Comparison of ENCODE assay signal across 8 cellular contexts in the genomic region with DNA sequence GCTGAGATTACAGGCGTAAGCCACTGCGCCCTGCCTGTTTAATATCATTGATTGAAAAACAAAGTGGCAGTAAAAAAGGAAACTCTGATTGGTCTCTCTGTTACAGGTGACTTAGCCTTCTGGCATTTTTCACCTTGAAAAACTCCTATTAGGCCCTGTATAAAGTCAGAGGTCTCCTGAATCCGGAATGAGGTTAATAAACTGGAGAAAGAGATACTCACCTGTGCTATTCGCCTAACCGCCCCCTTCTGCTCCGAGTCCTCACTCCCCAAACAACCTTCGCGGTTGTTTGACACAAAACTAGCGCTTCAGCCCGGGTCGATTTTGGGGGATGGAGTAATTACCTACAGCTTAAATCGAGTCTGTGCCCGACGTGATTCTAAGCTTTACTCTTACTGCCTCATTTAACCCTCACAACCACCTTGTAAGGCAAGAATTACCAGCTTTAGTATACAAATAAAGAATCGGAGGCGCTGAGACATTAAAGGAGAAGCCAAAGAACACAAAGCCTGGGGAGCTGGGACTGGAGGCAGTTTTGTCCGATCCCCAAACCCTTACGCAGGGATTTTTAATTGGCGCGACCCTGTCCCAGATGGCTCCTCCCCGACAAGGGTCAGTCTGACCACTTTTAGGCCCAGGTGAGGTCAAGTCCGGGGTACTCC. TPM values are rescaled to one million over a fixed set of nuclear protein-coding genes. Genes with fewer than 3 reads are reported as not detected.
A peak's percentile ranks its signal among the peaks of the same experiment; 100 is the strongest.
DNase-seq lines count a peak whose midpoint lies in the region; ATAC-seq, FAIRE-seq and TF ChIP-seq lines count a peak whose summit lies in the region.

No MANE protein-coding gene starts in this region.

- WGBS in A549 (ENCODE audit: missing lambda C conversion rate): 31% methylated on average over 22 of the region's 22 CpGs
- WGBS in HUES64: 10% methylated on average over 22 of the region's 22 CpGs

- no peak for TF ChIP-seq POLR2A in A549 (IDR thresholded peaks at IDR 0.05; ENCODE audit: low read length)

- H3K27ac Mint-ChIP-seq in central memory CD8-positive, alpha-beta T cell (ENCODE audit: low read depth): peak overlapping the region; percentile 94
- H3K27ac Mint-ChIP-seq in mesothelial cell of epicardium: peak overlapping the region; percentile 98

- no peak; a peak in 1 of 6 replicates for ATAC-seq in A549
- ATAC-seq in central memory CD8-positive, alpha-beta T cell (replicated peaks; ENCODE audit: extremely low read depth, poor library complexity, severe bottlenecking): no peak

- peaks cover 8% of the 10 kb centered on the region for H3K36me3 Mint-ChIP-seq in central memory CD8-positive, alpha-beta T cell (ENCODE audit: insufficient read depth)
- peaks cover 3% of the 10 kb centered on the region for H3K36me3 Mint-ChIP-seq in mesothelial cell of epicardium

- peak overlapping the region; percentile 81 for H3K4me2 ChIP-seq in A549

- H3K4me3 ChIP-seq in A549 (peak overlapping the region; percentile 79), HUES64 (ENCODE audit: low read length) (peak overlapping the region; percentile 66)

- no peak for DNase-seq in A549 (ENCODE audit: low read depth in 1 of 2, low spot score in 1 of 2)
- DNase-seq in central memory CD8-positive, alpha-beta T cell (ENCODE audit: low spot score in 2 of 2): no peak
- DNase-seq in mesothelial cell of epicardium (ENCODE audit: low spot score in 2 of 2, unreplicated experiment in 2 of 2): no peak
- no peak for DNase-seq in middle frontal gyrus (ENCODE audit: extremely low spot score, low spot score)
- DNase-seq in activated CD8-positive, alpha-beta memory T cell treated with anti-CD3 and anti-CD28 coated beads for 24 hours: no peak
- DNase-seq in putamen (ENCODE audit: low spot score): no peak
- no peak for DNase-seq in pons (ENCODE audit: low spot score)

- H3K9ac ChIP-seq in HUES64 (ENCODE audit: low read depth, low read length): peak overlapping the region; percentile 54

- no peak for TF ChIP-seq CTCF in A549 (IDR thresholded peaks at IDR 0.05)
- TF ChIP-seq CTCF in mesothelial cell of epicardium (IDR thresholded peaks at IDR 0.05; ENCODE audit: unreplicated experiment): no peak

- no peaks in the 10 kb centered on the region for H3K27me3 ChIP-seq in HUES64 (ENCODE audit: insufficient read depth, low read length)

- TF ChIP-seq EP300 in A549 (IDR thresholded peaks at IDR 0.05): no peak

- H3K9me3 ChIP-seq in A549: 0 out of 3 replicates have a peak, but pooled peaks cover under 1% of the 10 kb centered on the region
- peaks cover 6% of the 10 kb centered on the region; the same call in 1 of the 2 replicates for H3K9me3 ChIP-seq in HUES64 (ENCODE audit: insufficient read depth, low read depth, low read length)

- FAIRE-seq in A549 (lab: Jason Lieb, UNC): no peak

- TF ChIP-seq RAD21 in A549 (conservative IDR thresholded peaks at IDR 0.05 in 1 of 2, IDR thresholded peaks at IDR 0.05 in 1 of 2): no peak

- peaks cover 6% of the 10 kb centered on the region for H3K4me1 Mint-ChIP-seq in central memory CD8-positive, alpha-beta T cell
- peaks cover 21% of the 10 kb centered on the region for H3K4me1 Mint-ChIP-seq in mesothelial cell of epicardium

- peak overlapping the region; percentile 89 to 92 for H3K27ac ChIP-seq in A549
- peak overlapping the region; percentile 54; the same call in 1 of the 2 replicates for H3K27ac ChIP-seq in HUES64 (ENCODE audit: low read depth, low read length)

- H3K4me1 ChIP-seq in A549 (peaks cover 23% of the 10 kb centered on the region), HUES64 (ENCODE audit: insufficient read depth, low read length) (peaks cover 7% of the 10 kb centered on the region)

- peaks cover 13% of the 10 kb centered on the region for H3K36me3 ChIP-seq in HUES64 (ENCODE audit: insufficient read depth, low read length)

- CTCF ChIA-PET in A549 (lab: Yijun Ruan, JAX): interaction anchor here (0.8 to 14.6 kb wide), 29 partner anchors 9 to 760 kb away, joined by 3 to 224 read pairs (median 4); partner anchors contain the start of genes FAIM and NME9

- H3K9me3 Mint-ChIP-seq in central memory CD8-positive, alpha-beta T cell: no peaks in the 10 kb centered on the region
- H3K9me3 Mint-ChIP-seq in mesothelial cell of epicardium: peaks cover 4% of the 10 kb centered on the region

- H3K4me3 Mint-ChIP-seq in central memory CD8-positive, alpha-beta T cell: peak overlapping the region; percentile 93
- H3K4me3 Mint-ChIP-seq in mesothelial cell of epicardium: peak overlapping the region; percentile 79

- H3K27me3 Mint-ChIP-seq in central memory CD8-positive, alpha-beta T cell: no peaks in the 10 kb centered on the region
- no peaks in the 10 kb centered on the region for H3K27me3 Mint-ChIP-seq in mesothelial cell of epicardium (ENCODE audit: low read depth)

- POLR2A ChIA-PET in A549 (lab: Yijun Ruan, JAX): interaction anchor here (0.6 to 2.4 kb wide), 9 partner anchors 16 to 342 kb away, joined by 3 to 28 read pairs (median 5); partner anchors contain the start of gene ESYT3

TF ChIP-seq in A549, 52 proteins besides CTCF, POLR2A, EP300 and RAD21:
- peak; percentile 93; the same call in 1 of the 2 replicates for TF ChIP-seq PHF8 (IDR thresholded peaks at IDR 0.05; ENCODE audit: borderline replicate concordance, low read depth)
- no peak for TF ChIP-seq E2F6 (IDR thresholded peaks at IDR 0.05; ENCODE audit: borderline replicate concordance, low read depth)

RNA-seq across cellular contexts. Expression of gene CEP70, which starts 0.4 kb away (rescaled TPM):
- polyA plus RNA-seq in A549 (2011; rRNA removed): 9.4 and 17.1 TPM in 2 replicates
- 1.9 and 2.4 TPM in 2 replicates for polyA plus RNA-seq in A549 (2012; cell fraction: cytosol; rRNA removed)
- polyA plus RNA-seq in A549 (2012; cell fraction: nucleus; rRNA removed): 0.77 and 1.1 TPM in 2 replicates
- polyA plus RNA-seq in A549 (2017; fragmentation: RNase III; extraction: RNeasy Plus Mini Kit Qiagen cat#74134 plus additional on column Dnase treatment): 15.7 to 17.4 TPM (median 16.5 TPM) in 3 replicates
- polyA minus RNA-seq in A549 (2011; rRNA and poly(A)+ RNA removed): 7.8 and 10.6 TPM in 2 replicates
- 17.8 TPM for polyA plus RNA-seq in HUES64 (2013, experiment 1 of 2)
- 31.1 TPM for polyA plus RNA-seq in HUES64 (2013, experiment 2 of 2)
- 51.5 to 54.8 TPM (median 51.6 TPM) in 3 replicates for total RNA-seq in mesothelial cell of epicardium

RNA-seq across cellular contexts. Expression of gene FAIM, which starts 15.0 kb away (rescaled TPM):
- polyA plus RNA-seq in A549 (2011; rRNA removed) (7.3 and 13.7 TPM in 2 replicates), A549 (2017; fragmentation: RNase III; extraction: RNeasy Plus Mini Kit Qiagen cat#74134 plus additional on column Dnase treatment) (18.7 to 20.9 TPM (median 20.8 TPM) in 3 replicates)
- polyA plus RNA-seq in A549 (2012; cell fraction: cytosol; rRNA removed): 4.0 and 5.0 TPM in 2 replicates
- 1.1 and 1.8 TPM in 2 replicates for polyA plus RNA-seq in A549 (2012; cell fraction: nucleus; rRNA removed)
- polyA minus RNA-seq in A549 (2011; rRNA and poly(A)+ RNA removed): 0.83 and 1.5 TPM in 2 replicates
- 10.7 TPM for polyA plus RNA-seq in HUES64 (2013, experiment 1 of 2)
- polyA plus RNA-seq in HUES64 (2013, experiment 2 of 2): 9.3 TPM
- 12.1 to 14.7 TPM (median 13.7 TPM) in 3 replicates for total RNA-seq in mesothelial cell of epicardium
